ENCODE assay signal across 15 cellular contexts in the genomic region with DNA sequence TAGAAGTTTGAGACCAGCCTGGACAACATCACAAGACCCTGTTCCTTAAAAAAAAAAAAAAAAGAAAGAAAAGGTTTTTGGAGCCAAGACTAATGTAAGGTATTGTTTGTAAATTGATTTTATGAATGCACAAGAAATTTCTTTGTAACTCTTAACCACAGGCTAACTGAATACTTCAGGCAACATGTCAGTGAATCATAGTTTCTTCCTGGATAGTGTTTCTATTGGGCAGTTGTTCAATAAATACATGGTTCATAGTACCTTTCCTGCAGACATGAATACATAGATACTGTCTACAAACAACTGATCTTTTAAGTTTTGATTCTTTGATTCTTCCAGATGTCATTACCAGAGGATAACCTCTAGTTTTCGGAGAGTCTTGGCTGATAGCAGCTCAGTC. TPM values are rescaled to one million over a fixed set of nuclear protein-coding genes. Genes with fewer than 3 reads are reported as not detected.
DNase-seq lines count a peak whose midpoint lies in the region; ATAC-seq, FAIRE-seq and TF ChIP-seq lines count a peak whose summit lies in the region.
"Had no signal": no experiment of that assay in that cellular context is flagged by ENCODE, and none has a peak within 500 bp of the region (broad histone marks: within the 10 kb centered on the region; RNA-seq: fewer than 3 reads in every experiment).

No MANE protein-coding gene starts in this region.

- H3K27me3 Mint-ChIP-seq in T-helper 1 cell treated with Interleukin-12 subunit alpha and Interleukin-12 subunit beta and Interleukin-4 antibody, amounts not matched to agents 30 μg/mL and 1 μg/mL, for 36 hours (ENCODE audit: low read depth) = no peaks in the 10 kb centered on the region
- H3K27me3 Mint-ChIP-seq in endodermal cell (ENCODE audit: insufficient read depth) = no peaks in the 10 kb centered on the region
- H3K27me3 Mint-ChIP-seq: memory B cell had no signal

- no peak overlapping the region for H3K4me2 ChIP-seq in osteoblast (ENCODE audit: insufficient read depth, low read length)

- peak overlapping the region; percentile 26 for H3K27ac Mint-ChIP-seq in T-helper 1 cell treated with Interleukin-12 subunit alpha and Interleukin-12 subunit beta and Interleukin-4 antibody, amounts not matched to agents 30 μg/mL and 1 μg/mL, for 36 hours
- H3K27ac Mint-ChIP-seq in endodermal cell = peak overlapping the region; percentile 72
- H3K27ac Mint-ChIP-seq: memory B cell had no signal

- TF ChIP-seq CTCF in endodermal cell (conservative IDR thresholded peaks at IDR 0.05) (no peak), osteoblast (IDR thresholded peaks at IDR 0.05; ENCODE audit: extremely low read depth, low read depth, low read length) (no peak)

- peaks cover 28% of the 10 kb centered on the region for H3K4me1 Mint-ChIP-seq in T-helper 1 cell treated with Interleukin-12 subunit alpha and Interleukin-12 subunit beta and Interleukin-4 antibody, amounts not matched to agents 30 μg/mL and 1 μg/mL, for 36 hours (ENCODE audit: low read depth)
- peaks cover 3% of the 10 kb centered on the region for H3K4me1 Mint-ChIP-seq in endodermal cell

- H3K79me2 ChIP-seq in osteoblast (ENCODE audit: insufficient read depth, low read length) = peaks cover 97% of the 10 kb centered on the region

- H3K27ac ChIP-seq in endodermal cell (ENCODE audit: low read depth, low read length) (no peak overlapping the region), osteoblast (ENCODE audit: low read depth, low read length) (peak overlapping the region; percentile 25)
- H3K27ac ChIP-seq: ascending aorta, SJCRH30, tibial artery had no signal

- ATAC-seq in GM18861 (IDR thresholded peaks at IDR 0.05; ENCODE audit: unreplicated experiment) = no peak
- ATAC-seq: K562 had no signal

- no peak overlapping the region for H3K4me3 ChIP-seq in endodermal cell (ENCODE audit: low read length)
- H3K4me3 ChIP-seq in osteoblast (ENCODE audit: insufficient read depth, low read length) = no peak overlapping the region
- H3K4me3 ChIP-seq: ascending aorta, K562, SJCRH30, tibial artery had no signal

- H3K36me3 ChIP-seq in endodermal cell (ENCODE audit: control insufficient read depth, insufficient read depth, low read length) (peaks cover 91% of the 10 kb centered on the region), osteoblast (ENCODE audit: insufficient read depth, low read length) (peaks cover 36% of the 10 kb centered on the region)

- peak; percentile 2 for FAIRE-seq in RCC 7860 (lab: Jason Lieb, UNC)
- FAIRE-seq: K562 had no signal

- H3K27me3 ChIP-seq in endodermal cell (ENCODE audit: control insufficient read depth, insufficient read depth, low read length, poor library complexity, severe bottlenecking) (no peaks in the 10 kb centered on the region), osteoblast (ENCODE audit: insufficient read depth, low read length) (no peaks in the 10 kb centered on the region)
- H3K27me3 ChIP-seq: ascending aorta, SJCRH30, tibial artery had no signal

- 100% methylated on average over 1 of the region's 1 CpG; no CpG with 5 or more reads in 1 of the 2 experiments for WGBS in endodermal cell (ENCODE audit: insufficient coverage in 1 of 2, insufficient read length in 1 of 2), 2 experiments

- DNase-seq in T-helper 1 cell (no peak), RCC 7860 (ENCODE audit: low spot score) (no peak), endodermal cell (no peak), osteoblast (ENCODE audit: insufficient read length, low spot score, missing footprints) (peak; percentile 74), DMS 273 (lab: John Stamatoyannopoulos, UW; ENCODE audit: unreplicated experiment) (no peak)
- no peak for DNase-seq in stimulated activated CD4-positive, alpha-beta T cell treated with anti-CD3 and anti-CD28 coated beads, Interleukin-4, amount 100 ng/mL, for 24 hours
- DNase-seq: NCI-H187, NCI-H774, SJCRH30, tibial artery had no signal

- no peak overlapping the region for H3K9ac ChIP-seq in endodermal cell (ENCODE audit: extremely low read depth, low read length, poor library complexity, severe bottlenecking)

- no peak overlapping the region for H3K4me3 Mint-ChIP-seq in T-helper 1 cell treated with Interleukin-12 subunit alpha and Interleukin-12 subunit beta and Interleukin-4 antibody, amounts not matched to agents 30 μg/mL and 1 μg/mL, for 36 hours
- no peak overlapping the region for H3K4me3 Mint-ChIP-seq in endodermal cell
- H3K4me3 Mint-ChIP-seq: memory B cell had no signal

- H3K4me1 ChIP-seq in endodermal cell (ENCODE audit: control insufficient read depth, insufficient read depth, low read length) = no peaks in the 10 kb centered on the region
- H3K4me1 ChIP-seq in osteoblast (ENCODE audit: insufficient read depth, low read length) = peaks cover 14% of the 10 kb centered on the region
- H3K4me1 ChIP-seq: ascending aorta, SJCRH30 had no signal

- H3K36me3 Mint-ChIP-seq in T-helper 1 cell treated with Interleukin-12 subunit alpha and Interleukin-12 subunit beta and Interleukin-4 antibody, amounts not matched to agents 30 μg/mL and 1 μg/mL, for 36 hours (ENCODE audit: low read depth) = peaks cover 22% of the 10 kb centered on the region
- peaks cover 54% of the 10 kb centered on the region for H3K36me3 Mint-ChIP-seq in endodermal cell (ENCODE audit: low read depth)

- no peaks in the 10 kb centered on the region for H3K9me3 Mint-ChIP-seq in T-helper 1 cell treated with Interleukin-12 subunit alpha and Interleukin-12 subunit beta and Interleukin-4 antibody, amounts not matched to agents 30 μg/mL and 1 μg/mL, for 36 hours
- H3K9me3 Mint-ChIP-seq in endodermal cell = no peaks in the 10 kb centered on the region
- H3K9me3 Mint-ChIP-seq: memory B cell had no signal

- no peak overlapping the region for H2AFZ ChIP-seq in osteoblast (ENCODE audit: low read length)

- peaks cover 59% of the 10 kb centered on the region for H4K20me1 ChIP-seq in osteoblast (ENCODE audit: insufficient read depth, low read length)

- H3K9me3 ChIP-seq in endodermal cell (ENCODE audit: control insufficient read depth, low read length) = no peaks in the 10 kb centered on the region
- no peaks in the 10 kb centered on the region for H3K9me3 ChIP-seq in osteoblast (ENCODE audit: low read depth, low read length)
- H3K9me3 ChIP-seq: ascending aorta, SJCRH30, tibial artery had no signal

RNA-seq across cellular contexts. Expression of a gene that starts 11.6 kb away (rescaled TPM):
- total RNA-seq in endodermal cell = 100 to 1,000 TPM; 154 to 171 TPM
- 105 TPM for polyA plus RNA-seq in endodermal cell (2013, experiment 1 of 2)
- 90.8 TPM for polyA plus RNA-seq in endodermal cell (2013, experiment 2 of 2)
- total RNA-seq in osteoblast = 69.0 and 77.4 TPM in 2 replicates

RNA-seq across cellular contexts. Expression of a gene that starts 12.2 kb away (rescaled TPM):
- total RNA-seq in endodermal cell (10 to 100 TPM; 57.3 to 65.7 TPM), osteoblast (69.0 and 77.1 TPM in 2 replicates)
- 63.2 TPM for polyA plus RNA-seq in endodermal cell (2013, experiment 1 of 2)
- 55.8 TPM for polyA plus RNA-seq in endodermal cell (2013, experiment 2 of 2)

RNA-seq across cellular contexts. Expression of a gene that starts 41.7 kb away (rescaled TPM):
- total RNA-seq in endodermal cell (100 to 1,000 TPM; 137 TPM), osteoblast (34.0 and 36.5 TPM in 2 replicates)
- 119 TPM for polyA plus RNA-seq in endodermal cell (2013, experiment 1 of 2)
- 111 TPM for polyA plus RNA-seq in endodermal cell (2013, experiment 2 of 2)

RNA-seq across cellular contexts. Expression of a gene that starts 41.9 kb away (rescaled TPM):
- total RNA-seq in endodermal cell (10 to 100 TPM; 58.5 to 72.3 TPM), osteoblast (43.0 and 45.2 TPM in 2 replicates)
- polyA plus RNA-seq in endodermal cell (2013, experiment 1 of 2) = 34.3 TPM
- 28.1 TPM for polyA plus RNA-seq in endodermal cell (2013, experiment 2 of 2)

RNA-seq across cellular contexts. Expression of a gene that starts 44.0 kb away (rescaled TPM):
- total RNA-seq in endodermal cell (10 to 100 TPM; 49.7 to 73.1 TPM), osteoblast (29.7 and 35.4 TPM in 2 replicates)
- polyA plus RNA-seq in endodermal cell (2013, experiment 1 of 2) = 50.3 TPM
- 48.4 TPM for polyA plus RNA-seq in endodermal cell (2013, experiment 2 of 2)
